In the genomic region with DNA sequence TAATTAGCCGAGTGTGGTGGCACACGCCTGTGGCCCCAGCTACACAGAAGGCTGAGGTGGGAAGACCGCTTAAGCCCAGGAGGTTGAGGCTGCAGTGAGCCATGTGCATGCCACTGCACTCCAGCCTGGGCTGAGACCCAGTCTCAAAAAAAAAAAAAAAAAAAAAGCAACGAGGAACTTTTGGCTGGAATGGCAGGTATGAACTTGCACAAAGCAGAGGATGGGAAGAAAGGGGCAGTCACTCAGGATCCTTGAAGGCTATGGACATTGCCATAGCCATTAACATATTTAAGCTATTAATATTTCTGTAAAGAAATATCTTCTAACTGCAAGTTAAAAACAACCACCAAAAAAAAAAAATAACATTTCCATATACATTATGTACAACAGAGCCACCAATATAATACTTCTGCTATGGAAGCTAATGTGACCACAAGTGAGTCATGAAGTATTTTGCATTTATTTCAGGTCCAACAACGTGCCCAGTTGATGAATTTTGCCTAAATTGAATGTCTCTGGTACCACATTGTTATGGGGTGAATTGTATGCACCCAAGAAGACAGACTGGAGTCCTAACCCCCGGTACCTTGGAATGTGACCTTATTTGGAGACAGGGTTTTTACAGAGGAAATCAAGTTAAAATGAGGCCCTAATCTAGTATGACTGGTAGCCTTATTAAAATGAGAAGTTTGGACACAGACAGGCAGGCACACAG, we compare ENCODE assay signal across 13 cellular contexts.
DNase-seq lines count a peak whose midpoint lies in the region; ATAC-seq and TF ChIP-seq lines count a peak whose summit lies in the region.
"Had no signal": no experiment of that assay in that cellular context is flagged by ENCODE, and none has a peak within 500 bp of the region (broad histone marks: within the 10 kb centered on the region; RNA-seq: fewer than 3 reads in every experiment).

No MANE protein-coding gene starts in this region.

- H3K27ac ChIP-seq in GM23338 (ENCODE audit: low read depth) (no peak overlapping the region), mesendoderm (ENCODE audit: low read depth, low read length) (no peak overlapping the region)

- H2BK15ac ChIP-seq in mesendoderm (replicated peaks; ENCODE audit: low read depth): no peak overlapping the region

- H3F3A ChIP-seq in GM23338 (replicated peaks; ENCODE audit: low read depth): no peaks in the 10 kb centered on the region

- H2AK5ac ChIP-seq in mesendoderm (ENCODE audit: low read length): no peak overlapping the region

- no peak for TF ChIP-seq CTCF in GM23338 (conservative IDR thresholded peaks at IDR 0.05; ENCODE audit: low read depth in 2 of 2)

- H3K27me3 ChIP-seq in GM23338 (ENCODE audit: insufficient read depth) (no peaks in the 10 kb centered on the region), adipocyte (replicated peaks; ENCODE audit: control insufficient read depth, insufficient read depth, low read length) (no peaks in the 10 kb centered on the region), mesendoderm (ENCODE audit: insufficient read depth, low read length, poor library complexity) (no peaks in the 10 kb centered on the region)

- H3K36me3 ChIP-seq in GM23338 (ENCODE audit: insufficient read depth) (no peaks in the 10 kb centered on the region), adipocyte (ENCODE audit: control insufficient read depth, insufficient read depth, low read length, severe bottlenecking) (no peaks in the 10 kb centered on the region), mesendoderm (ENCODE audit: control insufficient read depth, insufficient read depth, low read length) (no peaks in the 10 kb centered on the region)

- H3K4me3 Mint-ChIP-seq in GM23338: no peak overlapping the region

- peak overlapping the region; percentile 82 for H3K27ac Mint-ChIP-seq in GM23338

- no peak overlapping the region for H3K9ac ChIP-seq in adipocyte (ENCODE audit: low read length)
- no peak overlapping the region for H3K9ac ChIP-seq in mesendoderm (ENCODE audit: low read length)

- no peak overlapping the region for H3K4ac ChIP-seq in mesendoderm (ENCODE audit: low read depth, low read length)

- H3K56ac ChIP-seq in mesendoderm (ENCODE audit: low read length): peak overlapping the region; percentile 1

- no peaks in the 10 kb centered on the region for H3K9me3 Mint-ChIP-seq in GM23338
- H3K9me3 Mint-ChIP-seq: CD4-positive, CD25-positive, alpha-beta regulatory T cell had no signal

- DNase-seq in A172 (ENCODE audit: low spot score) (peak; percentile 69), GM23338 (ENCODE audit: low spot score) (no peak), adipocyte (ENCODE audit: low read depth) (peak; percentile 51), mesendoderm (no peak), activated gamma-delta T cell (lab: John Stamatoyannopoulos, UW) (no peak), dedifferentiated amniotic fluid mesenchymal stem cell (ENCODE audit: extremely low spot score) (no peak)
- DNase-seq: activated CD4-positive, CD25-positive, alpha-beta regulatory T cell; CD4-positive, CD25-positive, alpha-beta regulatory T cell; GOT3; NCI-H1436; stimulated activated CD4-positive, alpha-beta T cell treated with anti-CD3 and anti-CD28 coated beads, Interleukin-15, amount 100 ng/mL, for 24 hours had no signal

- no peaks in the 10 kb centered on the region for H3K27me3 Mint-ChIP-seq in GM23338 (ENCODE audit: insufficient read depth, low read depth, poor library complexity)
- H3K27me3 Mint-ChIP-seq: CD4-positive, CD25-positive, alpha-beta regulatory T cell had no signal

- no peak overlapping the region for H2AFZ ChIP-seq in GM23338

- no peak overlapping the region for H4K5ac ChIP-seq in mesendoderm (ENCODE audit: low read length)

- ATAC-seq in GM23338 (no peak), GM19397 (IDR thresholded peaks at IDR 0.05; ENCODE audit: unreplicated experiment) (no peak), HG03378 (IDR thresholded peaks at IDR 0.05; ENCODE audit: unreplicated experiment) (no peak)

- H3K4me1 Mint-ChIP-seq in GM23338: peaks cover 57% of the 10 kb centered on the region

- no peaks in the 10 kb centered on the region for H3K9me3 ChIP-seq in adipocyte (ENCODE audit: control insufficient read depth, low read length)

- peak overlapping the region; percentile 60 for H3K18ac ChIP-seq in mesendoderm (ENCODE audit: low read length)

- no CpG with 5 or more reads among the region's 6 CpGs for WGBS in mesendoderm (ENCODE audit: extremely low coverage, insufficient coverage, low lambda C conversion rate)

- H2BK120ac ChIP-seq in mesendoderm (ENCODE audit: low read depth, low read length): no peak overlapping the region

- H3K79me2 ChIP-seq in GM23338 (replicated peaks; ENCODE audit: insufficient read depth) (peaks cover 99% of the 10 kb centered on the region), mesendoderm (ENCODE audit: control insufficient read depth, insufficient read depth, low read length) (peaks cover 64% of the 10 kb centered on the region)

- peak overlapping the region; percentile 8; the same call in 1 of the 2 replicates for H3K4me2 ChIP-seq in GM23338
- H3K4me2 ChIP-seq in mesendoderm (ENCODE audit: low read length): no peak overlapping the region

- H3K4me3 ChIP-seq in GM23338 (no peak overlapping the region), adipocyte (ENCODE audit: low read length) (no peak overlapping the region), mesendoderm (ENCODE audit: low read length) (no peak overlapping the region)

- H4K8ac ChIP-seq in mesendoderm (ENCODE audit: low read depth, low read length): no peak overlapping the region

- H3K79me1 ChIP-seq in mesendoderm (ENCODE audit: low read length): peaks cover 19% of the 10 kb centered on the region

- no peaks in the 10 kb centered on the region; the same call in 2 of the 3 replicates for H3K36me3 Mint-ChIP-seq in GM23338 (ENCODE audit: low read depth)

- H3K4me1 ChIP-seq in GM23338 (ENCODE audit: insufficient read depth) (peaks cover 57% of the 10 kb centered on the region), adipocyte (ENCODE audit: control insufficient read depth, insufficient read depth, low read length) (peaks cover 64% of the 10 kb centered on the region), mesendoderm (ENCODE audit: control insufficient read depth, low read depth, low read length) (peaks cover 7% of the 10 kb centered on the region)

- H3K9me2 ChIP-seq in GM23338 (ENCODE audit: insufficient read depth): no peaks in the 10 kb centered on the region

- no peak overlapping the region for H2BK5ac ChIP-seq in mesendoderm (ENCODE audit: low read length)

- no peak overlapping the region for H3K23ac ChIP-seq in mesendoderm (ENCODE audit: low read length)

- peaks cover 22% of the 10 kb centered on the region; the same call in 1 of the 2 replicates for H4K20me1 ChIP-seq in GM23338 (replicated peaks; ENCODE audit: insufficient read depth)

TF ChIP-seq in GM23338, 12 proteins besides CTCF, POLR2A, EP300 and RAD21 (continues in another document):
- TF ChIP-seq ZNF114 (CRISPR knock-in tag; IDR thresholded peaks at IDR 0.05): no peak
- no peak for TF ChIP-seq REST (IDR thresholded peaks at IDR 0.05; ENCODE audit: unreplicated experiment)
- TF ChIP-seq CREB1 (CRISPR knock-in tag; IDR thresholded peaks at IDR 0.05; ENCODE audit: low read depth): no peak
- no peak for TF ChIP-seq EZH2phosphoT487 (IDR thresholded peaks at IDR 0.05; ENCODE audit: unreplicated experiment)
- no peak for TF ChIP-seq ETS1 (IDR thresholded peaks at IDR 0.05)
- TF ChIP-seq EZH2 (IDR thresholded peaks at IDR 0.05; ENCODE audit: low read depth, unreplicated experiment): no peak
- TF ChIP-seq NANOG (IDR thresholded peaks at IDR 0.05; ENCODE audit: borderline replicate concordance): no peak
- no peak for TF ChIP-seq POLR2AphosphoS5 (IDR thresholded peaks at IDR 0.05; ENCODE audit: low read depth)

Comparison
In these comparisons a context has a peak if more than half of its experiments do, and no peak if none do; other contexts are left out.
1. DNase-seq: peak in A172 (single experiment) and adipocyte (single experiment); none in GM23338 (single experiment), mesendoderm (single experiment), activated gamma-delta T cell (single experiment) and dedifferentiated amniotic fluid mesenchymal stem cell (single experiment).